In genomic region chr3:12653772-12654171, GRCh38 we compare ENCODE assay signal across 24 cellular contexts. TPM values are rescaled to one million over a fixed set of nuclear protein-coding genes. Genes with fewer than 3 reads are reported as not detected.
A peak's percentile ranks its signal among the peaks of the same experiment; 100 is the strongest.
DNase-seq lines count a peak whose midpoint lies in the region; ATAC-seq and TF ChIP-seq lines count a peak whose summit lies in the region.
"Had no signal": no experiment of that assay in that cellular context is flagged by ENCODE, and none has a peak within 500 bp of the region (broad histone marks: within the 10 kb centered on the region; RNA-seq: fewer than 3 reads in every experiment).

No MANE protein-coding gene starts in this region.

- peak overlapping the region; percentile 26 to 86 (median 79) for H3K27ac Mint-ChIP-seq in CD14-positive monocyte
- peak overlapping the region; percentile 39 for H3K27ac Mint-ChIP-seq in T-helper 17 cell
- H3K27ac Mint-ChIP-seq: GM23338 had no signal

- no peaks in the 10 kb centered on the region for H3K9me3 ChIP-seq in T-helper 17 cell (ENCODE audit: control insufficient read depth, low read length, poor library complexity, severe bottlenecking)
- H3K9me3 ChIP-seq in gastrocnemius medialis, result no peaks in the 10 kb centered on the region
- H3K9me3 ChIP-seq: HAP-1, MG63, SJCRH30 had no signal

- ATAC-seq in T-helper 17 cell, result no peak
- peak; percentile 31 to 41 for ATAC-seq in gastrocnemius medialis
- no peak for ATAC-seq in HG03571 (IDR thresholded peaks at IDR 0.05; ENCODE audit: unreplicated experiment)
- no peak for ATAC-seq in GM18517 (IDR thresholded peaks at IDR 0.05; ENCODE audit: unreplicated experiment)
- ATAC-seq: GM23338, Right ventricle myocardium inferior had no signal

- H3K36me3 Mint-ChIP-seq in CD14-positive monocyte (peaks cover 8 to 12% of the 10 kb centered on the region in 2 donors), T-helper 17 cell (ENCODE audit: low read depth) (no peaks in the 10 kb centered on the region)

- H3K9me3 Mint-ChIP-seq in CD14-positive monocyte, result no peaks in the 10 kb centered on the region
- H3K9me3 Mint-ChIP-seq: CD4-positive, alpha-beta memory T cell; HFFc6 had no signal

- no peaks in the 10 kb centered on the region for H3K27me3 Mint-ChIP-seq in CD14-positive monocyte (ENCODE audit: low read depth in 3 of 3)
- no peaks in the 10 kb centered on the region for H3K27me3 Mint-ChIP-seq in T-helper 17 cell
- H3K27me3 Mint-ChIP-seq: CD4-positive, alpha-beta memory T cell had no signal

- peaks cover 73 to 81% of the 10 kb centered on the region in 2 donors for H3K4me1 ChIP-seq in gastrocnemius medialis

- H3K4me3 ChIP-seq in gastrocnemius medialis, result no peak overlapping the region
- H3K4me3 ChIP-seq: BLaER1, GM23338, HAP-1, MG63, PC-9, SJCRH30 had no signal

- no peaks in the 10 kb centered on the region for H3K27me3 ChIP-seq in gastrocnemius medialis
- H3K27me3 ChIP-seq: BLaER1, MG63, SJCRH30 had no signal

- no peak for TF ChIP-seq CTCF in CD14-positive monocyte (IDR thresholded peaks at IDR 0.05)
- TF ChIP-seq CTCF in gastrocnemius medialis (IDR thresholded peaks at IDR 0.05 in 4 of 5, conservative IDR thresholded peaks at IDR 0.05 in 1 of 5), result no peak

- no peak for TF ChIP-seq POLR2A in gastrocnemius medialis (IDR thresholded peaks at IDR 0.05)

- in situ Hi-C loops in gastrocnemius medialis (cut with MboI; ENCODE audit: low sequenced_read_pairs in 4 of 4), result no loop called here

- H3K27ac ChIP-seq in gastrocnemius medialis, result peak overlapping the region; percentile 99 to 100 (median 100)
- H3K27ac ChIP-seq: BLaER1, PC-9, SJCRH30 had no signal

- DNase-seq in CD14-positive monocyte (ENCODE audit: low spot score) (no peak), T-helper 17 cell (no peak), medulla oblongata (ENCODE audit: extremely low spot score) (peak; percentile 6), gastrocnemius medialis (no peak)
- DNase-seq in stimulated activated CD4-positive, alpha-beta T cell treated with anti-CD3 and anti-CD28 coated beads, Interleukin-4, amount 100 ng/mL, for 4 hours, result no peak
- DNase-seq: CD4-positive, alpha-beta memory T cell; COR-L47; HFFc6; KG1; MG63; NCI-H1105 treated with DMSO at 0.1 percent for 48 hours; NCI-H146; NCI-H1930; NCI-H2107; NCI-H524; NCI-H748 treated with DMSO at 0.1 percent for 48 hours; PC-9; SJCRH30 had no signal

- no peaks in the 10 kb centered on the region for H3K36me3 ChIP-seq in gastrocnemius medialis
- H3K36me3 ChIP-seq: HAP-1, MG63, SJCRH30 had no signal

- no peak overlapping the region for H3K4me3 Mint-ChIP-seq in CD14-positive monocyte
- H3K4me3 Mint-ChIP-seq in T-helper 17 cell, result no peak overlapping the region
- H3K4me3 Mint-ChIP-seq: GM23338, HFFc6 had no signal

- intact Hi-C loops in CD14-positive monocyte (cut with micrococcal nuclease), result no loop called here
- intact Hi-C loops in gastrocnemius medialis (cut with DNase I; ENCODE audit: low total_unique reads), result no loop called here

- H3K4me1 Mint-ChIP-seq in CD14-positive monocyte, result peaks cover 65% of the 10 kb centered on the region
- H3K4me1 Mint-ChIP-seq in T-helper 17 cell, result peaks cover 40% of the 10 kb centered on the region

RNA-seq across cellular contexts. Expression of gene RAF1, which starts 10.1 kb away (rescaled TPM):
- 10 to 100 TPM; 73.0 to 79.5 TPM for polyA plus RNA-seq in CD14-positive monocyte
- total RNA-seq in T-helper 17 cell, result 100 to 1,000 TPM; 115 to 123 TPM
- total RNA-seq in gastrocnemius medialis, result 100 to 1,000 TPM; 212 to 346 (median 246) TPM

Comparison
In these comparisons a context has a peak if more than half of its experiments do, and no peak if none do; other contexts are left out.
1. ATAC-seq: peak in gastrocnemius medialis (2 of 2); none in T-helper 17 cell (single experiment), HG03571 (single experiment) and GM18517 (single experiment).